8 cellular contexts compared by ENCODE assay signal in the genomic region with DNA sequence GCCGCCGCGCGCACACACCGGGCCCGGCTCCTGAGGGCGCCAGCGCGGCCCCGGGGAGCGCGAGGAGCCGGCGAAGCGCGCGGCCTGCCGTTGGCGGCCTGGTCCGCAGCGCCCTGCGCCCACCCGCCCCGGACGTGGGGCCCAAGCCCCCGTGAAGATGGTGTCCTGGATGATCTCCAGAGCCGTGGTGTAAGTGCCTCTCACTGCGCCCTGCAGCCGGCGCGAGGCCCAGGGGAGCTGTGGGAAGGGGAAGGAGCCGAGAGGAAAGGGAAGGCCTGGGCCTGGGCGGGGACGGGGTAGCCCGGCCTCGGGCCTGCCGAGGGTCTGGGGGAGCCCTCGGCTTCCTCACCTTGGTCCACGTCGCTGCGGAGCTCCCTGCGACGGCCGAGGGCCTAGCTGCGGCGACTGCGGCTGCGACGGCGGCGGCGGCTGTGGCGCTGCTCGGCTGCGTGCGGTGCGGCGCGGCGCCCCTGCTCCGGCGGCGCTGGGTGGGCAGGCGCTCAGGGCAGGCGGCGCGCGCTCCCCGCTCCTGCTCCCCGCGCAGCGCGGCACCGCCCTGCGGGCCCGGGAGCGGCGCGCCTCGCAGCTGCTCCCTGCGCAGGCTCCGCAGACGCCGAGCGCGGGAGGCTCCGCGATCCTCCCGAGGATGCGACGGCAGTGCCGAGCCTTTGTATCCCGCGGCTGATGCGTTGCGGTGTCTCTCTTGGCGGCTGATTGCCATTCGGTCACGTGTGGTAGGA. TPM values are rescaled to one million over a fixed set of nuclear protein-coding genes. Genes with fewer than 3 reads are reported as not detected.
DNase-seq lines count a peak whose midpoint lies in the region; ATAC-seq and TF ChIP-seq lines count a peak whose summit lies in the region.

TSS of gene REEP3 (plus strand) at position 13 of the 740 bp plus-strand sequence. CDS start at position 158, 145 bp downstream.

- ATAC-seq in GM18870 (IDR thresholded peaks at IDR 0.05; ENCODE audit: unreplicated experiment) (peak; percentile 56), HG03108 (IDR thresholded peaks at IDR 0.05; ENCODE audit: unreplicated experiment) (peak; percentile 53)
- peak; percentile 73 for ATAC-seq in activated CD8-positive, alpha-beta memory T cell treated with anti-CD3 and anti-CD28 coated beads, Interleukin-2, amount 10 ng/mL, durations not matched to agents 7 days and 5 days

- POLR2A ChIA-PET in BJ (lab: Charles Lee): no interaction called here

- peaks cover 9% of the 10 kb centered on the region for H3K36me3 Mint-ChIP-seq in activated CD8-positive, alpha-beta memory T cell treated with anti-CD3 and anti-CD28 coated beads, Interleukin-2, amount 10 ng/mL, durations not matched to agents 7 days and 5 days
- H3K36me3 Mint-ChIP-seq in endodermal cell (ENCODE audit: low read depth): peaks cover 21% of the 10 kb centered on the region

- 0% methylated on average over 23 to 99 of the region's 99 CpGs for WGBS in endodermal cell (ENCODE audit: insufficient coverage in 1 of 2, insufficient read length in 1 of 2), 2 experiments
- 0 to 1% methylated on average over 66 to 97 of the region's 99 CpGs for WGBS in mesodermal cell (ENCODE audit: insufficient coverage in 2 of 2), 2 experiments

- H3K4me1 ChIP-seq in endodermal cell (ENCODE audit: control insufficient read depth, insufficient read depth, low read length) (no peaks in the 10 kb centered on the region), mesodermal cell (ENCODE audit: control insufficient read depth, insufficient read depth, low read length, poor library complexity, severe bottlenecking) (peaks cover 17% of the 10 kb centered on the region)

- H3K4me1 Mint-ChIP-seq in activated CD8-positive, alpha-beta memory T cell treated with anti-CD3 and anti-CD28 coated beads, Interleukin-2, amount 10 ng/mL, durations not matched to agents 7 days and 5 days: peaks cover 55% of the 10 kb centered on the region
- peaks cover 42% of the 10 kb centered on the region for H3K4me1 Mint-ChIP-seq in endodermal cell

- DNase-seq in BJ (ENCODE audit: low read depth) (no peak), NCI-H526 treated with DMSO at 0.1 percent for 48 hours (lab: John Stamatoyannopoulos, UW) (peak; percentile 25), endodermal cell (peak; percentile 91)
- peak; percentile 67 for DNase-seq in activated CD8-positive, alpha-beta memory T cell treated with anti-CD3 and anti-CD28 coated beads, Interleukin-2, amount 10 ng/mL, durations not matched to agents 7 days and 5 days
- peak; percentile 19 to 43 for DNase-seq in stimulated activated CD8-positive, alpha-beta memory T cell treated with anti-CD3 and anti-CD28 coated beads, Interleukin-15, amount 100 ng/mL, for 4 hours (ENCODE audit: low read depth in 2 of 2)

- CTCF ChIA-PET in BJ (lab: Yijun Ruan, JAX): interaction anchor here (0.6 to 3.0 kb wide), 4 partner anchors 9 to 995 kb away, joined by 3 to 11 read pairs (median 6); no protein-coding TSS in a partner anchor
- CTCF ChIA-PET in activated CD8-positive, alpha-beta memory T cell treated with anti-CD3 and anti-CD28 coated beads, Interleukin-2, amount 10 ng/mL, durations not matched to agents 7 days and 5 days (lab: Charles Lee): interaction anchor here (1.4 to 3.7 kb wide), 3 partner anchors 108 to 355 kb away, joined by 3 to 18 read pairs (median 5); no protein-coding TSS in a partner anchor

- H3K27ac ChIP-seq in endodermal cell (ENCODE audit: low read depth, low read length) (peak within 1 kb of the TSS; percentile 94), mesodermal cell (ENCODE audit: low read depth, low read length, severe bottlenecking) (peak within 1 kb of the TSS; percentile 96)

- H3K36me3 ChIP-seq in BJ (ENCODE audit: control insufficient read depth, insufficient read depth, low read length) (no peaks in the 10 kb centered on the region), endodermal cell (ENCODE audit: control insufficient read depth, insufficient read depth, low read length) (peaks cover 11% of the 10 kb centered on the region), mesodermal cell (ENCODE audit: control insufficient read depth, insufficient read depth, low read length) (peaks cover 27% of the 10 kb centered on the region)

- H3K27ac Mint-ChIP-seq in activated CD8-positive, alpha-beta memory T cell treated with anti-CD3 and anti-CD28 coated beads, Interleukin-2, amount 10 ng/mL, durations not matched to agents 7 days and 5 days: peak within 1 kb of the TSS; percentile 93
- H3K27ac Mint-ChIP-seq in endodermal cell: peak within 1 kb of the TSS; percentile 97

- H3K9me3 Mint-ChIP-seq in activated CD8-positive, alpha-beta memory T cell treated with anti-CD3 and anti-CD28 coated beads, Interleukin-2, amount 10 ng/mL, durations not matched to agents 7 days and 5 days (ENCODE audit: low read depth): no peaks in the 10 kb centered on the region
- H3K9me3 Mint-ChIP-seq in endodermal cell: no peaks in the 10 kb centered on the region

- H3K9ac ChIP-seq in endodermal cell (ENCODE audit: extremely low read depth, low read length, poor library complexity, severe bottlenecking): peak within 1 kb of the TSS; percentile 88

- TF ChIP-seq CTCF in BJ (IDR thresholded peaks at IDR 0.05; ENCODE audit: insufficient read depth, low read depth, low read length) (no peak), endodermal cell (conservative IDR thresholded peaks at IDR 0.05) (no peak)

- no peaks in the 10 kb centered on the region for H3K27me3 Mint-ChIP-seq in activated CD8-positive, alpha-beta memory T cell treated with anti-CD3 and anti-CD28 coated beads, Interleukin-2, amount 10 ng/mL, durations not matched to agents 7 days and 5 days
- no peaks in the 10 kb centered on the region for H3K27me3 Mint-ChIP-seq in endodermal cell (ENCODE audit: insufficient read depth)

- H3K27me3 ChIP-seq in BJ (ENCODE audit: control insufficient read depth, insufficient read depth, low read length): no peaks in the 10 kb centered on the region
- H3K27me3 ChIP-seq in endodermal cell (ENCODE audit: control insufficient read depth, insufficient read depth, low read length, poor library complexity, severe bottlenecking): no peaks in the 10 kb centered on the region

- H3K4me3 ChIP-seq in BJ (ENCODE audit: low read depth, low read length) (peak within 1 kb of the TSS; percentile 67), endodermal cell (ENCODE audit: low read length) (peak within 1 kb of the TSS; percentile 95), mesodermal cell (ENCODE audit: extremely low read depth, insufficient read depth, low read length, poor library complexity, severe bottlenecking) (peak within 1 kb of the TSS; percentile 72)

- peak within 1 kb of the TSS; percentile 83 for H3K4me3 Mint-ChIP-seq in activated CD8-positive, alpha-beta memory T cell treated with anti-CD3 and anti-CD28 coated beads, Interleukin-2, amount 10 ng/mL, durations not matched to agents 7 days and 5 days
- peak within 1 kb of the TSS; percentile 88 for H3K4me3 Mint-ChIP-seq in endodermal cell

- H3K9me3 ChIP-seq in endodermal cell (ENCODE audit: control insufficient read depth, low read length): no peaks in the 10 kb centered on the region
- H3K9me3 ChIP-seq in mesodermal cell (ENCODE audit: control insufficient read depth, low read length): peaks cover 20% of the 10 kb centered on the region

RNA-seq across cellular contexts. Expression of gene REEP3, which starts in this region (rescaled TPM):
- 8.3 and 18.9 TPM in 2 replicates for polyA plus RNA-seq in BJ (2011; rRNA removed)
- 10.0 and 11.7 TPM in 2 replicates for polyA minus RNA-seq in BJ (2011; rRNA and poly(A)+ RNA removed)
- total RNA-seq in activated CD8-positive, alpha-beta memory T cell treated with anti-CD3 and anti-CD28 coated beads, Interleukin-2, amount 10 ng/mL, durations not matched to agents 7 days and 5 days: 10 to 100 TPM; 23.4 to 27.2 TPM
- 10 to 100 TPM; 30.7 to 33.0 TPM for total RNA-seq in endodermal cell
- 37.9 TPM for polyA plus RNA-seq in endodermal cell (2013, experiment 1 of 2)
- polyA plus RNA-seq in endodermal cell (2013, experiment 2 of 2): 37.1 TPM
- 33.4 TPM for polyA plus RNA-seq in mesodermal cell (2013, experiment 1 of 2)
- polyA plus RNA-seq in mesodermal cell (2013, experiment 2 of 2): 33.0 TPM
